22 cellular contexts compared by ENCODE assay signal in genomic region chr12:131112690-131113290, GRCh38.
A peak's percentile ranks its signal among the peaks of the same experiment; 100 is the strongest.
DNase-seq lines count a peak whose midpoint lies in the region; ATAC-seq and TF ChIP-seq lines count a peak whose summit lies in the region.
"Had no signal": no experiment of that assay in that cellular context is flagged by ENCODE, and none has a peak within 500 bp of the region (broad histone marks: within the 10 kb centered on the region; RNA-seq: fewer than 3 reads in every experiment).

No MANE protein-coding gene starts in this region.

- BruUV-seq in MCF 10A (replicated peaks; lab: Mats Ljungman, UMichigan) (no TSS peak), mammary epithelial cell (replicated peaks; lab: Mats Ljungman, UMichigan) (no TSS peak)

- CTCF ChIA-PET in MCF 10A (lab: Yijun Ruan, JAX), result interaction anchor here (0.6 to 7.9 kb wide), 11 partner anchors 8 to 362 kb away, joined by 3 to 84 read pairs (median 4); no protein-coding TSS in a partner anchor
- CTCF ChIA-PET in mammary epithelial cell (lab: Charles Lee; ENCODE audit: low non-redundant PET), result no interaction called here
- CTCF ChIA-PET in RWPE1 (lab: Yijun Ruan, JAX), result interaction anchor here (0.6 to 1.7 kb wide), 5 partner anchors 9 to 197 kb away, joined by 3 to 5 read pairs (median 3); no protein-coding TSS in a partner anchor
- CTCF ChIA-PET in naive thymus-derived CD4-positive, alpha-beta T cell (lab: Charles Lee), result interaction anchor here (1.2 kb wide), 1 partner anchor 23 kb away, joined by 6 read pairs; no protein-coding TSS in a partner anchor

- H3K79me2 ChIP-seq in mammary epithelial cell (ENCODE audit: insufficient read depth, low read length), result no peaks in the 10 kb centered on the region

- H3K4me1 ChIP-seq in mammary epithelial cell (ENCODE audit: insufficient read depth, low read length) (no peaks in the 10 kb centered on the region), left lung (peaks cover 0 to 4% of the 10 kb centered on the region in 2 donors), upper lobe of right lung (peaks cover 4% of the 10 kb centered on the region)
- H3K4me1 ChIP-seq in naive thymus-derived CD4-positive, alpha-beta T cell (ENCODE audit: control insufficient read depth in 2 of 2, insufficient read depth in 2 of 2, low read length in 2 of 2), result no peaks in the 10 kb centered on the region
- H3K4me1 ChIP-seq: ascending aorta, colonic mucosa had no signal

- H3K36me3 ChIP-seq in mammary epithelial cell (ENCODE audit: insufficient read depth, low read length) (no peaks in the 10 kb centered on the region), left lung (peaks cover 0 to 4% of the 10 kb centered on the region in 2 donors), upper lobe of right lung (peaks cover 8% of the 10 kb centered on the region)
- no peaks in the 10 kb centered on the region for H3K36me3 ChIP-seq in naive thymus-derived CD4-positive, alpha-beta T cell (ENCODE audit: control insufficient read depth in 2 of 3, insufficient read depth in 3 of 3, low read length in 3 of 3)
- H3K36me3 ChIP-seq: ascending aorta, colonic mucosa, gastrocnemius medialis had no signal

- H3K27ac ChIP-seq in mammary epithelial cell (ENCODE audit: insufficient read depth, low read depth, low read length) (no peak overlapping the region), RWPE1 (no peak overlapping the region), left lung (no peak overlapping the region), upper lobe of right lung (no peak overlapping the region)
- no peak overlapping the region for H3K27ac ChIP-seq in naive thymus-derived CD4-positive, alpha-beta T cell (ENCODE audit: low read depth, low read length)
- H3K27ac ChIP-seq: ascending aorta, colonic mucosa, gastrocnemius medialis, VCaP had no signal

- H3K27me3 Mint-ChIP-seq in MCF 10A (ENCODE audit: insufficient read depth, unreplicated experiment) (no peaks in the 10 kb centered on the region), endothelial cell (ENCODE audit: unreplicated experiment) (no peaks in the 10 kb centered on the region)
- peaks cover 0 to 14% (median 0%) of the 10 kb centered on the region in 5 donors for H3K27me3 Mint-ChIP-seq in naive thymus-derived CD4-positive, alpha-beta T cell

- no peak for TF ChIP-seq CTCF in MCF 10A (IDR thresholded peaks at IDR 0.05; ENCODE audit: unreplicated experiment)
- TF ChIP-seq CTCF in mammary epithelial cell (conservative IDR thresholded peaks at IDR 0.05 in 1 of 2, IDR thresholded peaks at IDR 0.05 in 1 of 2; ENCODE audit: extremely low read depth in 1 of 2, insufficient read depth in 1 of 2, low read depth in 1 of 2, low read length in 2 of 2), result no peak
- TF ChIP-seq CTCF in RWPE1 (conservative IDR thresholded peaks at IDR 0.05; ENCODE audit: low read depth), result no peak
- TF ChIP-seq CTCF in left lung (IDR thresholded peaks at IDR 0.05), result no peak
- TF ChIP-seq CTCF in upper lobe of right lung (IDR thresholded peaks at IDR 0.05), result no peak
- TF ChIP-seq CTCF in endothelial cell (IDR thresholded peaks at IDR 0.05; ENCODE audit: unreplicated experiment), result no peak

- peaks cover 18% of the 10 kb centered on the region for H3K4me1 Mint-ChIP-seq in MCF 10A (ENCODE audit: insufficient read depth, unreplicated experiment)
- no peaks in the 10 kb centered on the region for H3K4me1 Mint-ChIP-seq in endothelial cell (ENCODE audit: unreplicated experiment)
- no peaks in the 10 kb centered on the region for H3K4me1 Mint-ChIP-seq in naive thymus-derived CD4-positive, alpha-beta T cell
- H3K4me1 Mint-ChIP-seq: stimulated activated memory B cell treated with anti-CD40 and anti-IgM and Interleukin-4, amounts not matched to agents 10 μg/mL and 1 μg/mL and 100 μg/mL, for 72 hours; T-cell had no signal

- H4K20me1 ChIP-seq in mammary epithelial cell (ENCODE audit: insufficient read depth, low read length), result no peaks in the 10 kb centered on the region

- intact Hi-C loops in MCF 10A (cut with micrococcal nuclease) (no loop called here), mammary epithelial cell (cut with micrococcal nuclease) (no loop called here), left lung (cut with DNase I) (no loop called here), upper lobe of right lung (cut with DNase I) (no loop called here)
- intact Hi-C loops in naive thymus-derived CD4-positive, alpha-beta T cell (cut with micrococcal nuclease), result no loop called here

- no peak overlapping the region for H3K4me2 ChIP-seq in mammary epithelial cell (ENCODE audit: insufficient read depth, low read depth, low read length)

- in situ Hi-C loops in mammary epithelial cell (cut with MboI; ENCODE audit: low sequenced_read_pairs in 2 of 2), result no loop called here

- POLR2A ChIA-PET in MCF 10A (lab: Yijun Ruan, JAX) (interaction anchor here (0.6 to 1.7 kb wide), 6 partner anchors 21 to 341 kb away, joined by 3 to 8 read pairs (median 4); no protein-coding TSS in a partner anchor), RWPE1 (lab: Yijun Ruan, JAX; ENCODE audit: low non-redundant PET) (no interaction called here)
- POLR2A ChIA-PET in naive thymus-derived CD4-positive, alpha-beta T cell (lab: Charles Lee), result no interaction called here

- H2AFZ ChIP-seq in mammary epithelial cell (ENCODE audit: low read depth, low read length), result no peak overlapping the region

- peak overlapping the region; percentile 85 for H3K27ac Mint-ChIP-seq in MCF 10A (ENCODE audit: low read depth, unreplicated experiment)
- no peak overlapping the region for H3K27ac Mint-ChIP-seq in endothelial cell (ENCODE audit: unreplicated experiment)
- no peak overlapping the region for H3K27ac Mint-ChIP-seq in naive thymus-derived CD4-positive, alpha-beta T cell
- H3K27ac Mint-ChIP-seq: stimulated activated memory B cell treated with anti-CD40 and anti-IgM and Interleukin-4, amounts not matched to agents 10 μg/mL and 1 μg/mL and 100 μg/mL, for 72 hours; T-cell; type B pancreatic cell had no signal

- H3K9ac ChIP-seq in mammary epithelial cell (ENCODE audit: insufficient read depth, low read length), result no peak overlapping the region

- peaks cover 32% of the 10 kb centered on the region for H3K9me3 ChIP-seq in mammary epithelial cell (replicated peaks; ENCODE audit: insufficient read depth, low read length)
- no peaks in the 10 kb centered on the region for H3K9me3 ChIP-seq in left lung
- H3K9me3 ChIP-seq in upper lobe of right lung, result no peaks in the 10 kb centered on the region
- no peaks in the 10 kb centered on the region for H3K9me3 ChIP-seq in naive thymus-derived CD4-positive, alpha-beta T cell (ENCODE audit: control insufficient read depth in 2 of 3, low read length in 3 of 3)
- H3K9me3 ChIP-seq: ascending aorta, colonic mucosa, gastrocnemius medialis had no signal

- H3K4me3 ChIP-seq in mammary epithelial cell (replicated peaks in 1 of 3; ENCODE audit: insufficient read depth in 1 of 3, low read depth in 2 of 3, low read length in 3 of 3) (no peak overlapping the region), left lung (no peak overlapping the region), upper lobe of right lung (no peak overlapping the region)
- H3K4me3 ChIP-seq in naive thymus-derived CD4-positive, alpha-beta T cell (ENCODE audit: low read length), result no peak overlapping the region
- H3K4me3 ChIP-seq: ascending aorta, colonic mucosa, gastrocnemius medialis had no signal

- H3K9me3 Mint-ChIP-seq in MCF 10A (ENCODE audit: unreplicated experiment) (no peaks in the 10 kb centered on the region), endothelial cell (ENCODE audit: unreplicated experiment) (no peaks in the 10 kb centered on the region)
- H3K9me3 Mint-ChIP-seq in naive thymus-derived CD4-positive, alpha-beta T cell, result peaks cover 0 to 7% (median 0%) of the 10 kb centered on the region in 11 donors
- H3K9me3 Mint-ChIP-seq: type B pancreatic cell had no signal

- DNase-seq in MCF 10A (ENCODE audit: unreplicated experiment) (peak; percentile 56), mammary epithelial cell (no peak), RWPE1 (ENCODE audit: low spot score) (peak; percentile 41), left lung (no peak), upper lobe of right lung (peak; percentile 31), endothelial cell (ENCODE audit: low spot score) (no peak)
- DNase-seq in naive thymus-derived CD4-positive, alpha-beta T cell, result no peak
- DNase-seq: ACHN; activated CD8-positive, alpha-beta memory T cell treated with anti-CD3 and anti-CD28 coated beads for 24 hours; activated effector memory CD4-positive, alpha-beta T cell treated with Interleukin-2 at 50 U/mL for 16 hours; colonic mucosa; NK-92 treated with Interleukin-12 subunit alpha and Interleukin-12 subunit beta, amount 100 ng/mL, for 24 hours; RPMI8226; stimulated activated CD4-positive, alpha-beta T cell treated with anti-CD3 and anti-CD28 coated beads, Interleukin-12 subunit alpha, Interleukin-12 subunit beta, amount 100 ng/mL, for 4 hours; T-cell had no signal

- peak; percentile 62 for ATAC-seq in left lung
- peak; percentile 28 for ATAC-seq in upper lobe of right lung
- ATAC-seq in HG02981 (IDR thresholded peaks at IDR 0.05; ENCODE audit: unreplicated experiment), result no peak
- no peak for ATAC-seq in naive thymus-derived CD4-positive, alpha-beta T cell
- ATAC-seq: gastrocnemius medialis, left colon, T-cell had no signal

- H3K27me3 ChIP-seq in mammary epithelial cell (ENCODE audit: insufficient read depth, low read length) (no peaks in the 10 kb centered on the region), left lung (no peaks in the 10 kb centered on the region), upper lobe of right lung (no peaks in the 10 kb centered on the region)
- no peaks in the 10 kb centered on the region for H3K27me3 ChIP-seq in naive thymus-derived CD4-positive, alpha-beta T cell (ENCODE audit: control insufficient read depth in 2 of 2, insufficient read depth in 2 of 2, low read length in 2 of 2)
- H3K27me3 ChIP-seq: ascending aorta, colonic mucosa, gastrocnemius medialis had no signal

- dilution Hi-C loops in mammary epithelial cell (cut with HindIII; ENCODE audit: low sequenced_read_pairs), result no loop called here

- H3K36me3 Mint-ChIP-seq in MCF 10A (ENCODE audit: insufficient read depth, unreplicated experiment) (no peaks in the 10 kb centered on the region), endothelial cell (ENCODE audit: low read depth, unreplicated experiment) (no peaks in the 10 kb centered on the region)
- H3K36me3 Mint-ChIP-seq in naive thymus-derived CD4-positive, alpha-beta T cell, result no peaks in the 10 kb centered on the region
- H3K36me3 Mint-ChIP-seq: stimulated activated memory B cell treated with anti-CD40 and anti-IgM and Interleukin-4, amounts not matched to agents 10 μg/mL and 1 μg/mL and 100 μg/mL, for 72 hours; T-cell; type B pancreatic cell had no signal

- H3K4me3 Mint-ChIP-seq in MCF 10A (ENCODE audit: unreplicated experiment) (peak overlapping the region; percentile 43), endothelial cell (ENCODE audit: unreplicated experiment) (no peak overlapping the region)
- H3K4me3 Mint-ChIP-seq in naive thymus-derived CD4-positive, alpha-beta T cell, result no peak overlapping the region
- H3K4me3 Mint-ChIP-seq: stimulated activated memory B cell treated with anti-CD40 and anti-IgM and Interleukin-4, amounts not matched to agents 10 μg/mL and 1 μg/mL and 100 μg/mL, for 72 hours; T-cell; type B pancreatic cell had no signal

- WGBS in mammary epithelial cell (ENCODE audit: low coverage, missing lambda C conversion rate), result 33% methylated on average over 1 of the region's 4 CpGs

Comparison
In these comparisons a context has a peak if more than half of its experiments do, and no peak if none do; other contexts are left out.
1. DNase-seq: peak in MCF 10A (single experiment), RWPE1 (single experiment) and upper lobe of right lung (single experiment); none in mammary epithelial cell (single experiment), left lung (0 of 2), endothelial cell (single experiment) and naive thymus-derived CD4-positive, alpha-beta T cell (0 of 9).
2. ATAC-seq: peak in left lung (single experiment) and upper lobe of right lung (single experiment); none in HG02981 (single experiment) and naive thymus-derived CD4-positive, alpha-beta T cell (single experiment).